In genomic region chr19:15247107-15248014, GRCh38 we compare ENCODE assay signal across 14 cellular contexts. TPM values are rescaled to one million over a fixed set of nuclear protein-coding genes. Genes with fewer than 3 reads are reported as not detected.
DNase-seq lines count a peak whose midpoint lies in the region; ATAC-seq and TF ChIP-seq lines count a peak whose summit lies in the region.
"Had no signal": no experiment of that assay in that cellular context is flagged by ENCODE, and none has a peak within 500 bp of the region (broad histone marks: within the 10 kb centered on the region; RNA-seq: fewer than 3 reads in every experiment).

No MANE protein-coding gene starts in this region.

- H3K9me3 ChIP-seq in heart right ventricle (no peaks in the 10 kb centered on the region), psoas muscle (no peaks in the 10 kb centered on the region)

- DNase-seq in heart right ventricle: no peak
- DNase-seq in Right ventricle myocardium inferior (ENCODE audit: missing footprints): no peak
- no peak for DNase-seq in glutamatergic neuron
- DNase-seq in psoas muscle: no peak
- DNase-seq in AG08396 (ENCODE audit: low spot score): no peak
- no peak for DNase-seq in omental fat pad (ENCODE audit: low spot score)
- no peak for DNase-seq in activated CD4-positive, alpha-beta T cell treated with anti-CD3 and anti-CD28 coated beads for 4 hours
- DNase-seq: activated CD4-positive, CD25-positive, alpha-beta regulatory T cell; activated T-cell treated with anti-CD3 and anti-CD28 coated beads, Interleukin-2, amount 50 U/mL, for 48 hours; central memory CD4-positive, alpha-beta T cell; foreskin keratinocyte; MM.1S; SHP77 had no signal

- no peak overlapping the region for H3K4me3 Mint-ChIP-seq in glutamatergic neuron (ENCODE audit: unreplicated experiment)

- peak overlapping the region; percentile 28 for H3K27ac Mint-ChIP-seq in glutamatergic neuron (ENCODE audit: unreplicated experiment)

- TF ChIP-seq CTCF in heart right ventricle (IDR thresholded peaks at IDR 0.05) (no peak), glutamatergic neuron (IDR thresholded peaks at IDR 0.05; ENCODE audit: partially characterized antibody, unreplicated experiment) (no peak), psoas muscle (IDR thresholded peaks at IDR 0.05) (no peak), omental fat pad (IDR thresholded peaks at IDR 0.05) (no peak)

- H3K27ac ChIP-seq in heart right ventricle (peak overlapping the region; percentile 84 to 94 (median 92)), psoas muscle (peak overlapping the region; percentile 91)
- H3K27ac ChIP-seq: foreskin keratinocyte had no signal

- H3K27me3 ChIP-seq in heart right ventricle: no peaks in the 10 kb centered on the region
- no peaks in the 10 kb centered on the region for H3K27me3 ChIP-seq in psoas muscle (ENCODE audit: insufficient read depth in 3 of 3, low read length in 2 of 3)
- H3K27me3 ChIP-seq: foreskin keratinocyte had no signal

- H3K4me1 ChIP-seq in heart right ventricle: peaks cover 51 to 80% (median 67%) of the 10 kb centered on the region in 9 donors
- peaks cover 63% of the 10 kb centered on the region for H3K4me1 ChIP-seq in psoas muscle

- no peak for ATAC-seq in heart right ventricle
- no peak for ATAC-seq in Right ventricle myocardium inferior
- no peak for ATAC-seq in psoas muscle
- ATAC-seq in HG03039 (IDR thresholded peaks at IDR 0.05; ENCODE audit: unreplicated experiment): no peak
- ATAC-seq in omental fat pad (ENCODE audit: low FRiP score): no peak
- ATAC-seq: foreskin keratinocyte had no signal

- peaks cover 18% of the 10 kb centered on the region for H3K4me1 Mint-ChIP-seq in glutamatergic neuron (ENCODE audit: low read depth, unreplicated experiment)

- 67 to 73% methylated on average over 20 of the region's 20 CpGs for WGBS in heart right ventricle, 2 donors
- 36 to 54% (median 41%) methylated on average over 20 of the region's 20 CpGs for WGBS in psoas muscle, 3 donors

- H3K36me3 Mint-ChIP-seq in glutamatergic neuron (ENCODE audit: unreplicated experiment): peaks cover 11% of the 10 kb centered on the region

- peaks cover 0 to 87% (median 25%) of the 10 kb centered on the region in 9 donors for H3K36me3 ChIP-seq in heart right ventricle
- H3K36me3 ChIP-seq in psoas muscle (ENCODE audit: insufficient read depth in 1 of 2, low read depth in 1 of 2): peaks cover 0 to 36% of the 10 kb centered on the region in 2 donors

- peaks cover 17% of the 10 kb centered on the region for H3K9me3 Mint-ChIP-seq in glutamatergic neuron (ENCODE audit: unreplicated experiment)

- intact Hi-C loops in heart right ventricle (cut with DNase I) (loop anchor here in 4 of 10 donors (5.0 to 10.0 kb wide), 4 partner anchors 35 to 143 kb away; partner anchors contain the start of gene SYDE1 (in 1 of the 4)), Right ventricle myocardium inferior (cut with DNase I) (no loop called here), psoas muscle (cut with DNase I) (no loop called here)

- peaks cover 25% of the 10 kb centered on the region for H3K27me3 Mint-ChIP-seq in glutamatergic neuron (ENCODE audit: unreplicated experiment)

- H3K4me3 ChIP-seq in heart right ventricle: no peak overlapping the region
- H3K4me3 ChIP-seq in psoas muscle: no peak overlapping the region

RNA-seq across cellular contexts. Expression of gene EPHX3, which starts 15.1 kb away (rescaled TPM):
- total RNA-seq in heart right ventricle (under 1 TPM in 5 of 10 donors, not detected in 5; 0.15 to 0.32 (median 0.17) TPM), Right ventricle myocardium inferior (0.14 TPM), glutamatergic neuron (ENCODE audit: unreplicated experiment) (0.61 TPM), psoas muscle (under 1 TPM in 2 of 4 donors, not detected in 2; 0.19 to 0.20 TPM), omental fat pad (under 1 TPM in 1 of 4 donors, not detected in 3; 0.84 TPM)
- polyA plus RNA-seq in heart right ventricle (under 1 TPM in 1 of 2 donors, not detected in 1; 0.20 TPM), psoas muscle (under 1 TPM; 0.05 to 0.20 (median 0.08) TPM)
- total RNA-seq: foreskin keratinocyte had no signal

RNA-seq across cellular contexts. Expression of gene NOTCH3, which starts 46.6 kb away (rescaled TPM):
- total RNA-seq in heart right ventricle: 10 to 100 TPM; 21.4 to 45.5 (median 35.3) TPM
- polyA plus RNA-seq in heart right ventricle: 10 to 100 TPM; 18.7 to 21.9 TPM
- total RNA-seq in Right ventricle myocardium inferior: 28.5 TPM
- total RNA-seq in glutamatergic neuron (ENCODE audit: unreplicated experiment): 3.6 TPM
- total RNA-seq in psoas muscle: 10 to 100 TPM; 29.4 to 80.8 (median 34.0) TPM
- 10 to 100 TPM in 1 of 3 donors, 1 to 10 TPM in 2; 8.2 to 11.6 (median 8.8) TPM for polyA plus RNA-seq in psoas muscle
- total RNA-seq in omental fat pad: 10 to 100 TPM in 3 of 4 donors, 1 to 10 TPM in 1; 6.1 to 82.8 (median 24.4) TPM
